1 cellular context compared by ENCODE assay signal in the genomic region with DNA sequence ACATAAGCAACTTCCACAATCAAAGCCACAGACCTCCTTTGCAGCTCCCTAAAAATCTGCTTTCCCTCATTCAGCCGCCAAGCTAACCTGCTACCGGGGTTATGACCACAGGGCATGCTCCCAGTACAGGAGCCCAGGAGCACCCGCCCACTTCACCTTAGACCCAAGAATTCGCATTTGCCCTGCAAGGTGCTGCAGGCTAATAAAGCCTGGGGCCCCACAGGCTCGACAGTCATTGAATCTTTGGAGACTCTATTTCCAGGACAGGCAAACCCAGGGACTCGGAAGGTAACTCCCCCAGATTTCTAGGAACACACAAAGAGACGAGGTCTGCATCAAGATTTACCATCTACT.
TF ChIP-seq lines count a peak whose summit lies in the region.

No MANE protein-coding gene starts in this region.

TF ChIP-seq in HCT116, 20 proteins besides CTCF, POLR2A, EP300 and RAD21 (continued from another document):
- TF ChIP-seq ELF1 (IDR thresholded peaks at IDR 0.05; ENCODE audit: borderline replicate concordance, low read depth) = no peak
- TF ChIP-seq EZH2phosphoT487 (IDR thresholded peaks at IDR 0.05; ENCODE audit: borderline replicate concordance) = no peak
- TF ChIP-seq SP1 (IDR thresholded peaks at IDR 0.05; ENCODE audit: low read depth) = no peak
- TF ChIP-seq, protein P1, sequence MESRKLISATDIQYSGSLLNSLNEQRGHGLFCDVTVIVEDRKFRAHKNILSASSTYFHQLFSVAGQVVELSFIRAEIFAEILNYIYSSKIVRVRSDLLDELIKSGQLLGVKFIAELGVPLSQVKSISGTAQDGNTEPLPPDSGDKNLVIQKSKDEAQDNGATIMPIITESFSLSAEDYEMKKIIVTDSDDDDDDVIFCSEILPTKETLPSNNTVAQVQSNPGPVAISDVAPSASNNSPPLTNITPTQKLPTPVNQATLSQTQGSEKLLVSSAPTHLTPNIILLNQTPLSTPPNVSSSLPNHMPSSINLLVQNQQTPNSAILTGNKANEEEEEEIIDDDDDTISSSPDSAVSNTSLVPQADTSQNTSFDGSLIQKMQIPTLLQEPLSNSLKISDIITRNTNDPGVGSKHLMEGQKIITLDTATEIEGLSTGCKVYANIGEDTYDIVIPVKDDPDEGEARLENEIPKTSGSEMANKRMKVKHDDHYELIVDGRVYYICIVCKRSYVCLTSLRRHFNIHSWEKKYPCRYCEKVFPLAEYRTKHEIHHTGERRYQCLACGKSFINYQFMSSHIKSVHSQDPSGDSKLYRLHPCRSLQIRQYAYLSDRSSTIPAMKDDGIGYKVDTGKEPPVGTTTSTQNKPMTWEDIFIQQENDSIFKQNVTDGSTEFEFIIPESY (IDR thresholded peaks at IDR 0.05; ENCODE audit: extremely low read depth, insufficient replicate concordance, low read length) = no peak
- no peak for TF ChIP-seq CBX3 (IDR thresholded peaks at IDR 0.05; ENCODE audit: low read depth)
- TF ChIP-seq, protein P2, sequence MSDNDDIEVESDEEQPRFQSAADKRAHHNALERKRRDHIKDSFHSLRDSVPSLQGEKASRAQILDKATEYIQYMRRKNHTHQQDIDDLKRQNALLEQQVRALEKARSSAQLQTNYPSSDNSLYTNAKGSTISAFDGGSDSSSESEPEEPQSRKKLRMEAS (IDR thresholded peaks at IDR 0.05) = no peak
- TF ChIP-seq EGR1 (IDR thresholded peaks at IDR 0.05; ENCODE audit: low read depth) = no peak
- TF ChIP-seq, protein P3, sequence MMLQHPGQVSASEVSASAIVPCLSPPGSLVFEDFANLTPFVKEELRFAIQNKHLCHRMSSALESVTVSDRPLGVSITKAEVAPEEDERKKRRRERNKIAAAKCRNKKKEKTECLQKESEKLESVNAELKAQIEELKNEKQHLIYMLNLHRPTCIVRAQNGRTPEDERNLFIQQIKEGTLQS (IDR thresholded peaks at IDR 0.05) = no peak
